8 cellular contexts compared by ENCODE assay signal in the genomic region with DNA sequence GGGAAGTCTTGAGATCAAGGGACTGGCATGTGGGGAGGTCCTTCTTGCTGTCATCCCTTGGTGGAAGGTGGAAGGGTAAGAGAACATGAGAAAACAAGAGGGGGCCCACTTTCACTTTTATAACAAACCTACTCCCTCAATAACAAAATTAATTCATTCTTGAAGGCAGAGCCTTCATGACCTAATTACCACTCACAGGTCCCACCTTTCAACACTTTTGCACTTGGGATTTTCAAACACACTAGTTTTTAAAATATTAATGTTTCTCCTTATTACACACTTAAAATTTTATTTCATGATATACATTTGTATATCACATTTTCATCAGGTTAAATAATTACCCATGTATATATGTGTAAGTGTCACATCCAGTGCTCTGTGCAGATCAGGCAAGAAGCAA. TPM values are rescaled to one million over a fixed set of nuclear protein-coding genes. Genes with fewer than 3 reads are reported as not detected.
DNase-seq lines count a peak whose midpoint lies in the region; ATAC-seq and TF ChIP-seq lines count a peak whose summit lies in the region.

No MANE protein-coding gene starts in this region.

- peak overlapping the region; percentile 98 for H3K27ac ChIP-seq in foreskin keratinocyte

- ATAC-seq in foreskin keratinocyte (no peak), GM19452 (IDR thresholded peaks at IDR 0.05; ENCODE audit: unreplicated experiment) (no peak), GM18909 (IDR thresholded peaks at IDR 0.05; ENCODE audit: poor library complexity, unreplicated experiment) (no peak)
- no peak for ATAC-seq in stimulated activated naive CD8-positive, alpha-beta T cell treated with anti-CD3 and anti-CD28 coated beads, Interleukin-15, amount 100 ng/mL, for 72 hours

- peaks cover 15% of the 10 kb centered on the region for H3K4me1 ChIP-seq in foreskin keratinocyte

- H3K4me1 Mint-ChIP-seq in activated CD4-positive, alpha-beta T cell treated with anti-CD3 and anti-CD28 coated beads, Interleukin-2, amount 10 ng/mL, durations not matched to agents 7 days and 5 days: peaks cover 23% of the 10 kb centered on the region
- H3K4me1 Mint-ChIP-seq in activated CD4-positive, alpha-beta memory T cell treated with anti-CD3 and anti-CD28 coated beads, Interleukin-2, amount 10 ng/mL, durations not matched to agents 7 days and 5 days: peaks cover 30% of the 10 kb centered on the region
- H3K4me1 Mint-ChIP-seq in stimulated activated naive CD8-positive, alpha-beta T cell treated with anti-CD3 and anti-CD28 coated beads, Interleukin-15, amount 100 ng/mL, for 72 hours: peaks cover 29% of the 10 kb centered on the region

- POLR2A ChIA-PET in activated CD4-positive, alpha-beta T cell treated with anti-CD3 and anti-CD28 coated beads, Interleukin-2, amount 10 ng/mL, durations not matched to agents 7 days and 5 days (lab: Charles Lee): no interaction called here
- POLR2A ChIA-PET in activated CD4-positive, alpha-beta memory T cell treated with anti-CD3 and anti-CD28 coated beads, Interleukin-2, amount 10 ng/mL, durations not matched to agents 7 days and 5 days (lab: Charles Lee): no interaction called here

- no peak for DNase-seq in activated CD4-positive, alpha-beta T cell treated with anti-CD3 and anti-CD28 coated beads, Interleukin-2, amount 10 ng/mL, durations not matched to agents 7 days and 5 days
- no peak for DNase-seq in activated CD4-positive, alpha-beta T cell treated with anti-CD3 and anti-CD28 coated beads for 1 hour
- DNase-seq in activated CD4-positive, alpha-beta memory T cell treated with anti-CD3 and anti-CD28 coated beads, Interleukin-2, amount 10 ng/mL, durations not matched to agents 7 days and 5 days: no peak
- DNase-seq in foreskin keratinocyte (no peak), iPS-NIHi7 (ENCODE audit: extremely low spot score) (no peak)
- DNase-seq in stimulated activated naive CD8-positive, alpha-beta T cell treated with anti-CD3 and anti-CD28 coated beads, Interleukin-15, amount 100 ng/mL, for 72 hours: no peak

- CTCF ChIA-PET in activated CD4-positive, alpha-beta T cell treated with anti-CD3 and anti-CD28 coated beads, Interleukin-2, amount 10 ng/mL, durations not matched to agents 7 days and 5 days (lab: Charles Lee): no interaction called here
- CTCF ChIA-PET in activated CD4-positive, alpha-beta memory T cell treated with anti-CD3 and anti-CD28 coated beads, Interleukin-2, amount 10 ng/mL, durations not matched to agents 7 days and 5 days (lab: Charles Lee): no interaction called here

- H3K27me3 Mint-ChIP-seq in activated CD4-positive, alpha-beta T cell treated with anti-CD3 and anti-CD28 coated beads, Interleukin-2, amount 10 ng/mL, durations not matched to agents 7 days and 5 days: no peaks in the 10 kb centered on the region
- H3K27me3 Mint-ChIP-seq in activated CD4-positive, alpha-beta memory T cell treated with anti-CD3 and anti-CD28 coated beads, Interleukin-2, amount 10 ng/mL, durations not matched to agents 7 days and 5 days: no peaks in the 10 kb centered on the region
- H3K27me3 Mint-ChIP-seq in stimulated activated naive CD8-positive, alpha-beta T cell treated with anti-CD3 and anti-CD28 coated beads, Interleukin-15, amount 100 ng/mL, for 72 hours: peaks cover 6% of the 10 kb centered on the region

- no peak overlapping the region for H3K27ac Mint-ChIP-seq in activated CD4-positive, alpha-beta T cell treated with anti-CD3 and anti-CD28 coated beads, Interleukin-2, amount 10 ng/mL, durations not matched to agents 7 days and 5 days
- H3K27ac Mint-ChIP-seq in activated CD4-positive, alpha-beta memory T cell treated with anti-CD3 and anti-CD28 coated beads, Interleukin-2, amount 10 ng/mL, durations not matched to agents 7 days and 5 days: no peak overlapping the region
- H3K27ac Mint-ChIP-seq in stimulated activated naive CD8-positive, alpha-beta T cell treated with anti-CD3 and anti-CD28 coated beads, Interleukin-15, amount 100 ng/mL, for 72 hours: peak overlapping the region in 1 of 2 donors; percentile 22

- no peaks in the 10 kb centered on the region for H3K9me3 Mint-ChIP-seq in activated CD4-positive, alpha-beta T cell treated with anti-CD3 and anti-CD28 coated beads, Interleukin-2, amount 10 ng/mL, durations not matched to agents 7 days and 5 days
- H3K9me3 Mint-ChIP-seq in activated CD4-positive, alpha-beta memory T cell treated with anti-CD3 and anti-CD28 coated beads, Interleukin-2, amount 10 ng/mL, durations not matched to agents 7 days and 5 days: no peaks in the 10 kb centered on the region
- H3K9me3 Mint-ChIP-seq in stimulated activated naive CD8-positive, alpha-beta T cell treated with anti-CD3 and anti-CD28 coated beads, Interleukin-15, amount 100 ng/mL, for 72 hours: no peaks in the 10 kb centered on the region

- peaks cover 3% of the 10 kb centered on the region for H3K36me3 Mint-ChIP-seq in activated CD4-positive, alpha-beta T cell treated with anti-CD3 and anti-CD28 coated beads, Interleukin-2, amount 10 ng/mL, durations not matched to agents 7 days and 5 days (ENCODE audit: low read depth)
- H3K36me3 Mint-ChIP-seq in activated CD4-positive, alpha-beta memory T cell treated with anti-CD3 and anti-CD28 coated beads, Interleukin-2, amount 10 ng/mL, durations not matched to agents 7 days and 5 days (ENCODE audit: low read depth): peaks cover 2% of the 10 kb centered on the region

- no peaks in the 10 kb centered on the region for H3K27me3 ChIP-seq in foreskin keratinocyte

- peak overlapping the region; percentile 37 for H3K4me3 Mint-ChIP-seq in activated CD4-positive, alpha-beta T cell treated with anti-CD3 and anti-CD28 coated beads, Interleukin-2, amount 10 ng/mL, durations not matched to agents 7 days and 5 days
- H3K4me3 Mint-ChIP-seq in activated CD4-positive, alpha-beta memory T cell treated with anti-CD3 and anti-CD28 coated beads, Interleukin-2, amount 10 ng/mL, durations not matched to agents 7 days and 5 days: peak overlapping the region; percentile 90
- peak overlapping the region; percentile 35 to 90 for H3K4me3 Mint-ChIP-seq in stimulated activated naive CD8-positive, alpha-beta T cell treated with anti-CD3 and anti-CD28 coated beads, Interleukin-15, amount 100 ng/mL, for 72 hours

- TF ChIP-seq CTCF in foreskin keratinocyte (conservative IDR thresholded peaks at IDR 0.05): no peak

RNA-seq across cellular contexts. Expression of a gene that starts 2.0 kb away (rescaled TPM):
- 1 to 10 TPM; 5.2 to 7.0 TPM for total RNA-seq in activated CD4-positive, alpha-beta T cell treated with anti-CD3 and anti-CD28 coated beads, Interleukin-2, amount 10 ng/mL, durations not matched to agents 7 days and 5 days
- 1 to 10 TPM; 6.7 to 7.4 TPM for total RNA-seq in activated CD4-positive, alpha-beta memory T cell treated with anti-CD3 and anti-CD28 coated beads, Interleukin-2, amount 10 ng/mL, durations not matched to agents 7 days and 5 days
- total RNA-seq in foreskin keratinocyte: 15.4 and 15.6 TPM in 2 replicates
- polyA plus RNA-seq in foreskin keratinocyte: 11.7 and 13.3 TPM in 2 replicates

Comparison
In these comparisons a context has a peak if more than half of its experiments do, and no peak if none do; other contexts are left out.
1. H3K4me3 Mint-ChIP-seq: peak in every context shown above with its lines; median percentile 90 in activated CD4-positive, alpha-beta memory T cell treated with anti-CD3 and anti-CD28 coated beads, Interleukin-2, amount 10 ng/mL, durations not matched to agents 7 days and 5 days; 62 in stimulated activated naive CD8-positive, alpha-beta T cell treated with anti-CD3 and anti-CD28 coated beads, Interleukin-15, amount 100 ng/mL, for 72 hours; 37 in activated CD4-positive, alpha-beta T cell treated with anti-CD3 and anti-CD28 coated beads, Interleukin-2, amount 10 ng/mL, durations not matched to agents 7 days and 5 days.